In genomic region chr17:38749222-38750043, GRCh38 we compare ENCODE assay signal across 8 cellular contexts. TPM values are rescaled to one million over a fixed set of nuclear protein-coding genes. Genes with fewer than 3 reads are reported as not detected.
DNase-seq lines count a peak whose midpoint lies in the region; ATAC-seq lines count a peak whose summit lies in the region.

No MANE protein-coding gene starts in this region.

- peak overlapping the region; percentile 38 for H2AFZ ChIP-seq in neuron (ENCODE audit: low read depth, low read length)

- peaks cover 12% of the 10 kb centered on the region for H3K36me3 Mint-ChIP-seq in activated CD4-positive, alpha-beta memory T cell treated with anti-CD3 and anti-CD28 coated beads, Interleukin-2, amount 10 ng/mL, durations not matched to agents 7 days and 5 days (ENCODE audit: low read depth)

- H3K4me3 Mint-ChIP-seq in activated CD4-positive, alpha-beta memory T cell treated with anti-CD3 and anti-CD28 coated beads, Interleukin-2, amount 10 ng/mL, durations not matched to agents 7 days and 5 days, result peak overlapping the region; percentile 97

- H3K27me3 ChIP-seq in neuron (ENCODE audit: insufficient read depth, low read length), result no peaks in the 10 kb centered on the region

- peaks cover 51% of the 10 kb centered on the region for H3K4me1 Mint-ChIP-seq in activated CD4-positive, alpha-beta memory T cell treated with anti-CD3 and anti-CD28 coated beads, Interleukin-2, amount 10 ng/mL, durations not matched to agents 7 days and 5 days

- ATAC-seq in GM21529 (IDR thresholded peaks at IDR 0.05; ENCODE audit: unreplicated experiment) (no peak), HG03571 (IDR thresholded peaks at IDR 0.05; ENCODE audit: unreplicated experiment) (no peak)

- H3K4me3 ChIP-seq in neuron (ENCODE audit: low read length), result peak overlapping the region; percentile 67

- peaks cover 44% of the 10 kb centered on the region for H3K27me3 Mint-ChIP-seq in activated CD4-positive, alpha-beta memory T cell treated with anti-CD3 and anti-CD28 coated beads, Interleukin-2, amount 10 ng/mL, durations not matched to agents 7 days and 5 days

- POLR2A ChIA-PET in activated CD4-positive, alpha-beta memory T cell treated with anti-CD3 and anti-CD28 coated beads, Interleukin-2, amount 10 ng/mL, durations not matched to agents 7 days and 5 days (lab: Charles Lee), result interaction anchor here (0.9 kb wide), 1 partner anchor 21 kb away, joined by 3 read pairs; no protein-coding TSS in a partner anchor

- H3K36me3 ChIP-seq in neuron (ENCODE audit: insufficient read depth, low read length), result peaks cover 2% of the 10 kb centered on the region

- no peaks in the 10 kb centered on the region for H3K9me3 Mint-ChIP-seq in activated CD4-positive, alpha-beta memory T cell treated with anti-CD3 and anti-CD28 coated beads, Interleukin-2, amount 10 ng/mL, durations not matched to agents 7 days and 5 days

- DNase-seq in NCI-H2081 (lab: John Stamatoyannopoulos, UW) (peak; percentile 59 to 79), NCI-H2081 treated with DMSO at 0.1 percent for 48 hours (lab: John Stamatoyannopoulos, UW) (no peak), NCI-H1930 (lab: John Stamatoyannopoulos, UW) (peak; percentile 63), foreskin melanocyte (peak; percentile 68)
- no peak for DNase-seq in activated CD4-positive, alpha-beta memory T cell treated with anti-CD3 and anti-CD28 coated beads, Interleukin-2, amount 10 ng/mL, durations not matched to agents 7 days and 5 days

- H3K9me3 ChIP-seq in neuron (ENCODE audit: low read length), result no peaks in the 10 kb centered on the region

- CTCF ChIA-PET in activated CD4-positive, alpha-beta memory T cell treated with anti-CD3 and anti-CD28 coated beads, Interleukin-2, amount 10 ng/mL, durations not matched to agents 7 days and 5 days (lab: Charles Lee), result interaction anchor here (1.2 kb wide), 1 partner anchor 49 kb away, joined by 3 read pairs; no protein-coding TSS in a partner anchor

- H3K27ac Mint-ChIP-seq in activated CD4-positive, alpha-beta memory T cell treated with anti-CD3 and anti-CD28 coated beads, Interleukin-2, amount 10 ng/mL, durations not matched to agents 7 days and 5 days, result no peak overlapping the region

- H3K4me1 ChIP-seq in neuron (ENCODE audit: insufficient read depth, low read length), result peaks cover 40% of the 10 kb centered on the region

RNA-seq across cellular contexts. Expression of gene PCGF2, which starts 1.3 kb away (rescaled TPM):
- total RNA-seq in activated CD4-positive, alpha-beta memory T cell treated with anti-CD3 and anti-CD28 coated beads, Interleukin-2, amount 10 ng/mL, durations not matched to agents 7 days and 5 days, result 1 to 10 TPM; 2.6 to 3.3 TPM

RNA-seq across cellular contexts. Expression of gene PSMB3, which starts 3.1 kb away (rescaled TPM):
- 100 to 1,000 TPM; 241 to 242 TPM for total RNA-seq in activated CD4-positive, alpha-beta memory T cell treated with anti-CD3 and anti-CD28 coated beads, Interleukin-2, amount 10 ng/mL, durations not matched to agents 7 days and 5 days

RNA-seq across cellular contexts. Expression of gene CISD3, which starts 19.3 kb away (rescaled TPM):
- 10 to 100 TPM; 42.8 to 48.6 TPM for total RNA-seq in activated CD4-positive, alpha-beta memory T cell treated with anti-CD3 and anti-CD28 coated beads, Interleukin-2, amount 10 ng/mL, durations not matched to agents 7 days and 5 days

RNA-seq across cellular contexts. Expression of gene MLLT6, which starts 44.4 kb away (rescaled TPM):
- total RNA-seq in activated CD4-positive, alpha-beta memory T cell treated with anti-CD3 and anti-CD28 coated beads, Interleukin-2, amount 10 ng/mL, durations not matched to agents 7 days and 5 days, result 100 to 1,000 TPM; 262 to 265 TPM

RNA-seq across cellular contexts. Expression of gene PIP4K2B, which starts 49.9 kb away (rescaled TPM):
- total RNA-seq in activated CD4-positive, alpha-beta memory T cell treated with anti-CD3 and anti-CD28 coated beads, Interleukin-2, amount 10 ng/mL, durations not matched to agents 7 days and 5 days, result 10 to 100 TPM; 42.0 to 45.7 TPM

Comparison
In these comparisons a context has a peak if more than half of its experiments do, and no peak if none do; other contexts are left out.
1. DNase-seq: peak in NCI-H2081 (2 of 2), NCI-H1930 (2 of 2) and foreskin melanocyte (single experiment); none in NCI-H2081 treated with DMSO at 0.1 percent for 48 hours (single experiment) and activated CD4-positive, alpha-beta memory T cell treated with anti-CD3 and anti-CD28 coated beads, Interleukin-2, amount 10 ng/mL, durations not matched to agents 7 days and 5 days (single experiment).